24 cellular contexts compared by ENCODE assay signal in the genomic region with DNA sequence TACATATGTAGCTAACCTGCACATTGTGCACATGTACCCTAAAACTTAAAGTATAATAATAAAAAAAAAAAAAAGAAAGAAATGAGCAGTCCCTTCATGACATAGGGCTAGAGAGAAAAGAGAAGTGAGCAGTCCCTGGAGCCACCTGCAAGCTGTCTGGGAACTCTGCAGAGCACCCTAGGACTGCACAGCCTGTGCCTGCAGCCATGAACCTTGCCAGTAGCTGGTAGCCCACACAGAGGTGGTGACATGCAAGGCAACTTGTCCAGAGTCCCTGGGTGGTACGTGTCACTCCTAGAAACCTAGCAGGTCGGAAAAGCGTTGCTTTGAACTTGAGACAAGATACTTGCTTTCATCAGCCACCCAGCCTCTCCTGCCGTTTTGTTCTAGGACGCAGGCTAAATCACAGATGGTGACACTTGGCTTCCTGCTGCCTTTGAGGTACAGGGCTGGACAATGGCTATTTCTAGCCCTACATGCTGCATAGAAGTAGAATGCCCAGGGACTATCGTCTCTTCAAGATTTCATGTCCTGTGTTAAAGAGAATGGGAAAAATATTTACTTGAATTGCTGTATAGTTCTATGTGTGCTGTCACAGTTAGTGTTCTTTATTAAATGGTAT.
"Had no signal": no experiment of that assay in that cellular context is flagged by ENCODE, and none has a peak within 500 bp of the region (broad histone marks: within the 10 kb centered on the region; RNA-seq: fewer than 3 reads in every experiment).

No MANE protein-coding gene starts in this region.

- H3K4me3 ChIP-seq: breast epithelium, right lobe of liver, skin epidermis, uterus had no signal

- H3K9me3 ChIP-seq: neutrophil, right lobe of liver, uterus had no signal

- H3K36me3 ChIP-seq: breast epithelium, neutrophil, right lobe of liver, uterus had no signal

- DNase-seq: activated B cell treated with CpG ODN at 0.5 μM for 24 hours; activated CD4-positive, alpha-beta T cell treated with anti-CD3 and anti-CD28 coated beads for 36 hours; activated CD4-positive, alpha-beta T cell treated with anti-CD3 and anti-CD28 coated beads, Interleukin-2, amount 50 U/mL, for 48 hours; activated CD8-positive, alpha-beta memory T cell treated with anti-CD3 and anti-CD28 coated beads, Interleukin-2, amount 50 U/mL, for 48 hours; activated naive CD4-positive, alpha-beta T cell treated with Interleukin-2 at 50 U/mL for 16 hours; activated naive CD8-positive, alpha-beta T cell treated with anti-CD3 and anti-CD28 coated beads, Interleukin-2, amount 10 ng/mL, durations not matched to agents 7 days and 5 days; activated T-cell treated with anti-CD3 and anti-CD28 coated beads, Interleukin-2, amount 50 U/mL, for 4 hours; amniotic stem cell; dermis blood vessel endothelial cell; effector CD8-positive, alpha-beta T cell; foreskin melanocyte; glutamatergic neuron; hypothalamus; right lobe of liver; stimulated activated CD4-positive, alpha-beta T cell treated with anti-CD3 and anti-CD28 coated beads, Interleukin-1b, Interleukin-23, amount 100 ng/mL, for 48 hours; T-helper 9 cell; trophoblast cell; uterus had no signal

- ATAC-seq: activated CD4-positive, alpha-beta T cell treated with anti-CD3 and anti-CD28 coated beads for 36 hours; activated T-cell treated with anti-CD3 and anti-CD28 coated beads, Interleukin-2, amount 50 U/mL, for 4 hours; esophagus mucosa; right lobe of liver; stimulated activated effector memory CD8-positive, alpha-beta T cell treated with anti-CD3 and anti-CD28 coated beads, Interleukin-12 subunit alpha, Interleukin-12 subunit beta, amount 100 ng/mL, for 72 hours had no signal

- H3K27ac ChIP-seq: breast epithelium, neutrophil, parathyroid adenoma, right lobe of liver, skin epidermis, uterus had no signal

- H3K27me3 ChIP-seq: breast epithelium, neutrophil, right lobe of liver, uterus had no signal

- H3K4me1 ChIP-seq: breast epithelium, parathyroid adenoma, right lobe of liver, uterus had no signal
